Comparison of ENCODE assay signal across 1 cellular context in genomic region chr3:161854232-161854771, GRCh38.
TF ChIP-seq lines count a peak whose summit lies in the region.

No MANE protein-coding gene starts in this region.

TF ChIP-seq in WTC11, 78 proteins besides CTCF, POLR2A, EP300 and RAD21 (continued from another document):
- no peak for TF ChIP-seq E2F5 (CRISPR knock-in tag; IDR thresholded peaks at IDR 0.05)
